9 cellular contexts compared by ENCODE assay signal in the genomic region with DNA sequence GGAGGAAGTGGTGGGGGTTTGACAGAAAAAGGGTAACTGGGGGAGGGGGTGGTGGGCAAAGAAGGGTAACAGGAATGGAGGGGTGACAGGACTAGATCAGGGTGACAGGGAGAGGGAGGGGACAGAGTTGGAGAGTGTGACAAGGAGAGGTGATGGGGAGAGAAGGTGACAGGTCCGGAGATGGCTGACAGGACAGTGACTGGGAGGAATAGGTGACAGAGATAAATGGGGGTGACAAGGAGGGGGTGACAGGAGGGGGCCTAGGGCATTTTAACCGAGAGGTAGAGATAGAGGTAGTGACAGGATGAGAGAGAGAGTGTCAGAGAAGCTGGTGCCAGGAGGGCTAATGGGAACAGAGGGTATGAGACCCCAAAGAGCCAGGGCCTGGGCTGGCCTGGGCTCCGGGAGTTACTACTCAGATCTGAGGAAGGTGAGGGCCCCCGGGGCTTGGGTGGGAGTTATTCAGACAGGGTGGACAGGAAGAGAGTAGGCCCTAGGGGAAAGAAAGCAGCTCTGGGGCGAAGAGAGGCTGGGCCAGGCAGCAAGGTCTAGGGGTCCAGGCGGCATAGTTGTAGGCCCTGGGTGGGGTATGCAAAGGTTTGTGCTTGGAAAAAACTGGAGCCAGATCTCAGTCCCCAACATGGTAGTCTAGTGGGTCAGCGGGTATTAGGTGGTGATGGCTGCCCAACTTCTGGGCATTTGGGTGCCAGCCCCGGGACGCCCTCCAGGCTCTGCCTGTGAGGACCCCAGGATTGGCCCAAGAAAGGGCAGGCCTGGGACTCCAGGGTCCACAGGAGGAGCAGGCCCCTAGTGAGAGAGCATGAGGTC. TPM values are rescaled to one million over a fixed set of nuclear protein-coding genes. Genes with fewer than 3 reads are reported as not detected.
DNase-seq lines count a peak whose midpoint lies in the region; ATAC-seq, FAIRE-seq and TF ChIP-seq lines count a peak whose summit lies in the region.
"Had no signal": no experiment of that assay in that cellular context is flagged by ENCODE, and none has a peak within 500 bp of the region (broad histone marks: within the 10 kb centered on the region; RNA-seq: fewer than 3 reads in every experiment).

No MANE protein-coding gene starts in this region.

- peaks cover 2% of the 10 kb centered on the region for H3K36me3 Mint-ChIP-seq in neural progenitor cell
- H3K36me3 Mint-ChIP-seq in T-helper 2 cell treated with Interferon-gamma antibody and Interleukin-4, amounts not matched to agents 5 μg/mL and 100 μg/mL, for 36 hours (ENCODE audit: low read depth) = peaks cover 15% of the 10 kb centered on the region
- peaks cover 4% of the 10 kb centered on the region for H3K36me3 Mint-ChIP-seq in T-helper 17 cell (ENCODE audit: low read depth)

- peak overlapping the region; percentile 100 for H3K4me2 ChIP-seq in MM.1S (ENCODE audit: low read depth, low read length)
- peak overlapping the region; percentile 91 for H3K4me2 ChIP-seq in neural progenitor cell

- TF ChIP-seq CTCF in MM.1S (IDR thresholded peaks at IDR 0.05; ENCODE audit: low read length) (no peak), epithelial cell of esophagus (IDR thresholded peaks at IDR 0.05; ENCODE audit: insufficient read depth, low read depth, low read length, missing control alignments) (no peak), neural progenitor cell (IDR thresholded peaks at IDR 0.05) (no peak)

- H3K9me3 ChIP-seq in MM.1S (replicated peaks; ENCODE audit: insufficient read depth, low read length) (no peaks in the 10 kb centered on the region), neural progenitor cell (ENCODE audit: low read depth) (no peaks in the 10 kb centered on the region), T-helper 17 cell (ENCODE audit: control insufficient read depth, low read length, poor library complexity, severe bottlenecking) (no peaks in the 10 kb centered on the region)

- H3K4me1 Mint-ChIP-seq in neural progenitor cell (peaks cover 33% of the 10 kb centered on the region), T-helper 17 cell (peaks cover 32% of the 10 kb centered on the region)
- H3K4me1 Mint-ChIP-seq in T-helper 2 cell treated with Interferon-gamma antibody and Interleukin-4, amounts not matched to agents 5 μg/mL and 100 μg/mL, for 36 hours (ENCODE audit: low read depth) = peaks cover 28% of the 10 kb centered on the region

- no peaks in the 10 kb centered on the region for H3K9me2 ChIP-seq in MM.1S (replicated peaks; ENCODE audit: insufficient read depth, low read length)

- H3K79me2 ChIP-seq in MM.1S (ENCODE audit: low read length) (peaks cover 50% of the 10 kb centered on the region), neural progenitor cell (ENCODE audit: low read depth) (peaks cover 11% of the 10 kb centered on the region)

- H3K4me3 ChIP-seq in MM.1S (ENCODE audit: low read length) = peak overlapping the region; percentile 89
- peak overlapping the region; percentile 69 for H3K4me3 ChIP-seq in epithelial cell of esophagus (ENCODE audit: low read length)
- H3K4me3 ChIP-seq in neural progenitor cell = peak overlapping the region; percentile 91

- DNase-seq in CD1c-positive myeloid dendritic cell (ENCODE audit: extremely low spot score) = peak; percentile 11
- DNase-seq in MM.1S = no peak
- DNase-seq in epithelial cell of esophagus (ENCODE audit: low read depth) = no peak
- no peak for DNase-seq in neural progenitor cell (ENCODE audit: low spot score)
- DNase-seq in T-helper 2 cell treated with Interferon-gamma antibody and Interleukin-4, amounts not matched to agents 5 μg/mL and 100 μg/mL, for 36 hours (ENCODE audit: low spot score) = no peak
- no peak for DNase-seq in NOMO-1 treated with DMSO at 0.1 percent for 48 hours (lab: John Stamatoyannopoulos, UW; ENCODE audit: unreplicated experiment)
- no peak for DNase-seq in T-helper 17 cell
- no peak for DNase-seq in GM19239 (ENCODE audit: insufficient read length, low spot score)

- H3K27me3 ChIP-seq in MM.1S (replicated peaks; ENCODE audit: insufficient read depth, low read length) = no peaks in the 10 kb centered on the region
- no peaks in the 10 kb centered on the region for H3K27me3 ChIP-seq in neural progenitor cell

- H4K20me1 ChIP-seq in MM.1S (ENCODE audit: insufficient read depth, low read length) (no peaks in the 10 kb centered on the region), neural progenitor cell (ENCODE audit: low read depth) (no peaks in the 10 kb centered on the region)

- H3K4me3 Mint-ChIP-seq in neural progenitor cell (no peak overlapping the region), T-helper 17 cell (no peak overlapping the region)
- H3K4me3 Mint-ChIP-seq in T-helper 2 cell treated with Interferon-gamma antibody and Interleukin-4, amounts not matched to agents 5 μg/mL and 100 μg/mL, for 36 hours = no peak overlapping the region

- H3K9me3 Mint-ChIP-seq in neural progenitor cell = no peaks in the 10 kb centered on the region
- no peaks in the 10 kb centered on the region for H3K9me3 Mint-ChIP-seq in T-helper 2 cell treated with Interferon-gamma antibody and Interleukin-4, amounts not matched to agents 5 μg/mL and 100 μg/mL, for 36 hours
- H3K9me3 Mint-ChIP-seq: brain had no signal

- H2AFZ ChIP-seq in MM.1S (ENCODE audit: low read length) (peak overlapping the region; percentile 14; the same call in 1 of the 2 replicates), neural progenitor cell (replicated peaks) (no peak overlapping the region)

- peaks cover 5% of the 10 kb centered on the region for H3K27me3 Mint-ChIP-seq in neural progenitor cell (ENCODE audit: insufficient read depth, low read depth)
- no peaks in the 10 kb centered on the region for H3K27me3 Mint-ChIP-seq in T-helper 2 cell treated with Interferon-gamma antibody and Interleukin-4, amounts not matched to agents 5 μg/mL and 100 μg/mL, for 36 hours (ENCODE audit: low read depth)
- H3K27me3 Mint-ChIP-seq in T-helper 17 cell = no peaks in the 10 kb centered on the region

- H3K27ac Mint-ChIP-seq in neural progenitor cell (peak overlapping the region; percentile 36), T-helper 17 cell (no peak overlapping the region)
- no peak overlapping the region for H3K27ac Mint-ChIP-seq in T-helper 2 cell treated with Interferon-gamma antibody and Interleukin-4, amounts not matched to agents 5 μg/mL and 100 μg/mL, for 36 hours

- H3K27ac ChIP-seq in MM.1S (ENCODE audit: low read length) = peak overlapping the region; percentile 97
- H3K27ac ChIP-seq in neural progenitor cell = no peak overlapping the region

- H3F3A ChIP-seq in MM.1S (ENCODE audit: insufficient read depth, low read length) = peaks cover 13% of the 10 kb centered on the region
- H3F3A ChIP-seq in neural progenitor cell (ENCODE audit: low read depth) = peaks cover 5% of the 10 kb centered on the region

- H3K4me1 ChIP-seq in MM.1S (ENCODE audit: low read length) (peaks cover 13% of the 10 kb centered on the region), neural progenitor cell (peaks cover 8% of the 10 kb centered on the region)

- no peaks in the 10 kb centered on the region for H3K36me3 ChIP-seq in MM.1S (replicated peaks; ENCODE audit: insufficient read depth, low read length)
- H3K36me3 ChIP-seq in neural progenitor cell = no peaks in the 10 kb centered on the region

- H3K9ac ChIP-seq in MM.1S (ENCODE audit: low read length) (peak overlapping the region; percentile 94), neural progenitor cell (peak overlapping the region; percentile 38)

- no peak for ATAC-seq in T-helper 17 cell

- FAIRE-seq in GM19239 (lab: Jason Lieb, UNC) = no peak

RNA-seq across cellular contexts. Expression of a gene that starts 0.7 kb away (rescaled TPM):
- total RNA-seq in neural progenitor cell (ENCODE audit: low replicate concordance) = 5.2 and 28.1 TPM in 2 replicates
- total RNA-seq in T-helper 17 cell = 100 to 1,000 TPM; 112 to 125 TPM

RNA-seq across cellular contexts. Expression of a gene that starts 14.8 kb away (rescaled TPM):
- total RNA-seq in neural progenitor cell (ENCODE audit: low replicate concordance) = 43.1 and 94.8 TPM in 2 replicates
- 10 to 100 TPM; 75.8 to 82.1 TPM for total RNA-seq in T-helper 17 cell

RNA-seq across cellular contexts. Expression of a gene that starts 27.3 kb away (rescaled TPM):
- total RNA-seq in neural progenitor cell (ENCODE audit: low replicate concordance) (22.5 and 41.3 TPM in 2 replicates), T-helper 17 cell (10 to 100 TPM; 27.7 to 28.1 TPM)

RNA-seq across cellular contexts. Expression of a gene that starts 32.2 kb away (rescaled TPM):
- 1.0 TPM in 2 replicates for total RNA-seq in neural progenitor cell (ENCODE audit: low replicate concordance)
- total RNA-seq in T-helper 17 cell = under 1 TPM in 1 of 2 donors, not detected in 1; 0.50 TPM

RNA-seq across cellular contexts. Expression of a gene that starts 32.7 kb away (rescaled TPM):
- total RNA-seq in neural progenitor cell (ENCODE audit: low replicate concordance) = 63.2 and 106 TPM in 2 replicates
- total RNA-seq in T-helper 17 cell = 10 to 100 TPM; 16.0 to 17.7 TPM
